Comparison of ENCODE assay signal across 1 cellular context in genomic region chr3:9947025-9947995, GRCh38.
TF ChIP-seq lines count a peak whose summit lies in the region.

No MANE protein-coding gene starts in this region.

TF ChIP-seq in HepG2, 621 proteins besides CTCF, POLR2A, EP300 and RAD21 (continued from another document and continues in another):
- TF ChIP-seq ZBTB40 (IDR thresholded peaks at IDR 0.05) (no peak), ZBTB40 (CRISPR knock-in tag; IDR thresholded peaks at IDR 0.05) (no peak; the same call in 1 of the 2 replicates), ZNF335 (CRISPR knock-in tag; IDR thresholded peaks at IDR 0.05) (no peak), ZNF781 (CRISPR knock-in tag; IDR thresholded peaks at IDR 0.05; ENCODE audit: borderline replicate concordance, not compliant biosample characterization) (peak; percentile 56), NR2C2 (CRISPR knock-in tag; IDR thresholded peaks at IDR 0.05; ENCODE audit: borderline replicate concordance) (no peak; the same call in 1 of the 2 replicates), ZNF792 (CRISPR knock-in tag; IDR thresholded peaks at IDR 0.05) (peak; percentile 66), CEBPB (IDR thresholded peaks at IDR 0.05; ENCODE audit: borderline replicate concordance, low read depth, low read length) (no peak), TP53 (CRISPR knock-in tag; conservative IDR thresholded peaks at IDR 0.05) (peak; percentile 62; the same call in 1 of the 2 replicates), ZNF660 (CRISPR knock-in tag; IDR thresholded peaks at IDR 0.05; ENCODE audit: borderline replicate concordance, low read depth) (no peak), MIXL1 (CRISPR knock-in tag; IDR thresholded peaks at IDR 0.05) (peak; percentile 68; the same call in 1 of the 2 replicates), ARID2 (CRISPR knock-in tag; IDR thresholded peaks at IDR 0.05; ENCODE audit: borderline replicate concordance) (peak; percentile 83; the same call in 1 of the 2 replicates), SRSF4 (IDR thresholded peaks at IDR 0.05; ENCODE audit: low read depth, low read length, poor library complexity, severe bottlenecking) (no peak), IRX3 (CRISPR knock-in tag; IDR thresholded peaks at IDR 0.05; ENCODE audit: borderline replicate concordance, low read depth) (peak; percentile 77; the same call in 1 of the 2 replicates), ZNF713 (CRISPR knock-in tag; IDR thresholded peaks at IDR 0.05) (no peak), ZNF451 (CRISPR knock-in tag; IDR thresholded peaks at IDR 0.05) (0 out of 2 replicates have a peak, but pooled peaks have one; percentile 25), ZNF75D (CRISPR knock-in tag; IDR thresholded peaks at IDR 0.05; ENCODE audit: borderline replicate concordance) (no peak), ZNF235 (CRISPR knock-in tag; IDR thresholded peaks at IDR 0.05; ENCODE audit: borderline replicate concordance) (0 out of 2 replicates have a peak, but pooled peaks have one; percentile 25), ZBTB10 (CRISPR knock-in tag; IDR thresholded peaks at IDR 0.05; ENCODE audit: borderline replicate concordance) (0 out of 2 replicates have a peak, but pooled peaks have one; percentile 51), ZNF768 (CRISPR knock-in tag; IDR thresholded peaks at IDR 0.05) (peak; percentile 54; the same call in 1 of the 2 replicates), TMF1 (CRISPR knock-in tag; IDR thresholded peaks at IDR 0.05; ENCODE audit: low read depth) (peak; percentile 47), AKAP8 (CRISPR knock-in tag; IDR thresholded peaks at IDR 0.05) (0 out of 2 replicates have a peak, but pooled peaks have one; percentile 55), XRCC5 (optimal IDR thresholded peaks at IDR 0.05; ENCODE audit: low read length) (peak; percentile 88), RELA (CRISPR knock-in tag; IDR thresholded peaks at IDR 0.05) (no peak), THAP9 (CRISPR knock-in tag; IDR thresholded peaks at IDR 0.05; ENCODE audit: borderline replicate concordance) (peak; percentile 36; the same call in 1 of the 2 replicates), FOXA3 (CRISPR knock-in tag; IDR thresholded peaks at IDR 0.05) (peak; percentile 57; the same call in 1 of the 2 replicates), ZSCAN12 (CRISPR knock-in tag; IDR thresholded peaks at IDR 0.05) (peak; percentile 62; the same call in 1 of the 2 replicates), CSRNP2 (CRISPR knock-in tag; conservative IDR thresholded peaks at IDR 0.05; ENCODE audit: low read depth) (no peak), KDM6A (CRISPR knock-in tag; IDR thresholded peaks at IDR 0.05; ENCODE audit: low read depth) (no peak), ATF6 (CRISPR knock-in tag; conservative IDR thresholded peaks at IDR 0.05) (no peak)
- TF ChIP-seq, protein P1, sequence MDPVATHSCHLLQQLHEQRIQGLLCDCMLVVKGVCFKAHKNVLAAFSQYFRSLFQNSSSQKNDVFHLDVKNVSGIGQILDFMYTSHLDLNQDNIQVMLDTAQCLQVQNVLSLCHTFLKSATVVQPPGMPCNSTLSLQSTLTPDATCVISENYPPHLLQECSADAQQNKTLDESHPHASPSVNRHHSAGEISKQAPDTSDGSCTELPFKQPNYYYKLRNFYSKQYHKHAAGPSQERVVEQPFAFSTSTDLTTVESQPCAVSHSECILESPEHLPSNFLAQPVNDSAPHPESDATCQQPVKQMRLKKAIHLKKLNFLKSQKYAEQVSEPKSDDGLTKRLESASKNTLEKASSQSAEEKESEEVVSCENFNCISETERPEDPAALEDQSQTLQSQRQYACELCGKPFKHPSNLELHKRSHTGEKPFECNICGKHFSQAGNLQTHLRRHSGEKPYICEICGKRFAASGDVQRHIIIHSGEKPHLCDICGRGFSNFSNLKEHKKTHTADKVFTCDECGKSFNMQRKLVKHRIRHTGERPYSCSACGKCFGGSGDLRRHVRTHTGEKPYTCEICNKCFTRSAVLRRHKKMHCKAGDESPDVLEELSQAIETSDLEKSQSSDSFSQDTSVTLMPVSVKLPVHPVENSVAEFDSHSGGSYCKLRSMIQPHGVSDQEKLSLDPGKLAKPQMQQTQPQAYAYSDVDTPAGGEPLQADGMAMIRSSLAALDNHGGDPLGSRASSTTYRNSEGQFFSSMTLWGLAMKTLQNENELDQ (CRISPR knock-in tag; IDR thresholded peaks at IDR 0.05; ENCODE audit: borderline replicate concordance): no peak
- TF ChIP-seq, protein P2, sequence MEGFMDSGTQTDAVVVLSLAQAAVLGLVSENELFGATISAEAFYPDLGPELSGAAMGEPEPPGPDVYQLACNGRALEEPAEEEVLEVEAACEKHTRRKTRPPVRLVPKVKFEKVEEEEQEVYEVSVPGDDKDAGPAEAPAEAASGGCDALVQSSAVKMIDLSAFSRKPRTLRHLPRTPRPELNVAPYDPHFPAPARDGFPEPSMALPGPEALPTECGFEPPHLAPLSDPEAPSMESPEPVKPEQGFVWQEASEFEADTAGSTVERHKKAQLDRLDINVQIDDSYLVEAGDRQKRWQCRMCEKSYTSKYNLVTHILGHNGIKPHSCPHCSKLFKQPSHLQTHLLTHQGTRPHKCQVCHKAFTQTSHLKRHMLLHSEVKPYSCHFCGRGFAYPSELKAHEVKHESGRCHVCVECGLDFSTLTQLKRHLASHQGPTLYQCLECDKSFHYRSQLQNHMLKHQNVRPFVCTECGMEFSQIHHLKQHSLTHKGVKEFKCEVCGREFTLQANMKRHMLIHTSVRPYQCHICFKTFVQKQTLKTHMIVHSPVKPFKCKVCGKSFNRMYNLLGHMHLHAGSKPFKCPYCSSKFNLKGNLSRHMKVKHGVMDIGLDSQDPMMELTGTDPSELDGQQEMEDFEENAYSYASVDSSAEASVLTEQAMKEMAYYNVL (CRISPR knock-in tag; IDR thresholded peaks at IDR 0.05; ENCODE audit: borderline replicate concordance): peak; percentile 62
